In the genomic region with DNA sequence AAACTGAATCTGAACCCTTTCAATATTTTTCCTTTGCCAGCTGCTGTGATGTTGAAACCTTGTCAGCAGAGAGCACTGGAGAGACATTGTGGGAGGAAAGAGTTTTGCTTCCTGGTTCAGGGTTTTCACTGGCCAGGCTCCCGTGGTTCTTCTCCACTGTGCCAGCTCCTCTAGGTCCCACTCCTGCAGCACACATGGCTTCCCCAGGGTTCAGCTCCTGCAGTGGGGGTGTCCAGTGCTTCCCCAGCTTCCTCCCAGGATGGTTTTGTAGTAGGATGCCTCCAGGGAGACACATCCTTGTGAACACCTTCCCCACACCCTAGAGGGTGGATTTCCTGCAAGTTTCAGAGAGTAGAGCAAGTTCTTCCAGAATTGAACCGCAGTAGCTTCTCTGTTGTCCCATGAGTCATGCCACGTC, we compare ENCODE assay signal across 9 cellular contexts. TPM values are rescaled to one million over a fixed set of nuclear protein-coding genes. Genes with fewer than 3 reads are reported as not detected.
DNase-seq lines count a peak whose midpoint lies in the region; ATAC-seq and TF ChIP-seq lines count a peak whose summit lies in the region.
"Had no signal": no experiment of that assay in that cellular context is flagged by ENCODE, and none has a peak within 500 bp of the region (broad histone marks: within the 10 kb centered on the region; RNA-seq: fewer than 3 reads in every experiment).

No MANE protein-coding gene starts in this region.

- H3K9ac ChIP-seq in mesenchymal stem cell (ENCODE audit: low read length), result peak overlapping the region; percentile 55

- H3K9me3 Mint-ChIP-seq in brain, result peaks cover 0 to 8% (median under 1%) of the 10 kb centered on the region in 5 experiments

- no peak overlapping the region for H2AFZ ChIP-seq in mesenchymal stem cell (ENCODE audit: low read depth, low read length)

- peak overlapping the region; percentile 33 for H3K4me2 ChIP-seq in mesenchymal stem cell (ENCODE audit: low read length, poor library complexity, severe bottlenecking)

- peaks cover 5% of the 10 kb centered on the region for H3K4me1 Mint-ChIP-seq in brain
- H3K4me1 Mint-ChIP-seq: CD4-positive, CD25-positive, alpha-beta regulatory T cell had no signal

- no peak overlapping the region for H4K8ac ChIP-seq in mesenchymal stem cell (ENCODE audit: low read length)

- H3K4me3 Mint-ChIP-seq in brain, result no peak overlapping the region
- H3K4me3 Mint-ChIP-seq: CD4-positive, CD25-positive, alpha-beta regulatory T cell had no signal

- peak overlapping the region; percentile 65 for H2AK5ac ChIP-seq in mesenchymal stem cell (ENCODE audit: low read length, severe bottlenecking)

- no peak overlapping the region for H3K4me3 ChIP-seq in mesenchymal stem cell (ENCODE audit: insufficient read depth in 1 of 2, low read depth in 1 of 2, low read length in 2 of 2)

- DNase-seq in NCI-H146 (lab: John Stamatoyannopoulos, UW), result peak; percentile 1
- DNase-seq in NCI-H146 treated with DMSO at 0.1 percent for 48 hours (lab: John Stamatoyannopoulos, UW; ENCODE audit: unreplicated experiment), result no peak
- peak; percentile 22 for DNase-seq in NCI-H2029 (lab: John Stamatoyannopoulos, UW)
- DNase-seq in mesenchymal stem cell, result peak; percentile 44
- DNase-seq in NCI-H1048 (lab: John Stamatoyannopoulos, UW), result no peak
- DNase-seq: CD4-positive, CD25-positive, alpha-beta regulatory T cell had no signal

- no peak overlapping the region for H3K14ac ChIP-seq in mesenchymal stem cell (ENCODE audit: low read length in 2 of 2)

- H2BK5ac ChIP-seq in mesenchymal stem cell (ENCODE audit: low read depth, low read length, poor library complexity, severe bottlenecking), result peak overlapping the region; percentile 51

- peak overlapping the region in 1 of 2 experiments; percentile 48 for H3K18ac ChIP-seq in mesenchymal stem cell (ENCODE audit: low read depth in 1 of 2, low read length in 2 of 2)

- no peaks in the 10 kb centered on the region for H3K27me3 ChIP-seq in mesenchymal stem cell (ENCODE audit: control insufficient read depth in 1 of 2, insufficient read depth in 1 of 2, low read length in 2 of 2)

- peak; percentile 50 to 53 for TF ChIP-seq CTCF in brain (conservative IDR thresholded peaks at IDR 0.05)

- H3K9me3 ChIP-seq in mesenchymal stem cell (ENCODE audit: control insufficient read depth, low read length), result peaks cover under 1% of the 10 kb centered on the region

- no peak overlapping the region for H3K27ac Mint-ChIP-seq in brain
- H3K27ac Mint-ChIP-seq: CD4-positive, CD25-positive, alpha-beta regulatory T cell had no signal

- H3K27ac ChIP-seq in mesenchymal stem cell (ENCODE audit: low read length, poor library complexity, severe bottlenecking), result peak overlapping the region; percentile 70

- H2BK120ac ChIP-seq in mesenchymal stem cell (ENCODE audit: low read depth, low read length), result no peak overlapping the region

- H4K91ac ChIP-seq in mesenchymal stem cell (ENCODE audit: low read length), result peak overlapping the region; percentile 80

- H3K23ac ChIP-seq in mesenchymal stem cell (ENCODE audit: low read length in 2 of 2), result no peak overlapping the region

- peak overlapping the region in 1 of 2 experiments; percentile 63 for H2BK12ac ChIP-seq in mesenchymal stem cell (ENCODE audit: low read length in 2 of 2)

- H3K4me1 ChIP-seq in mesenchymal stem cell (ENCODE audit: control insufficient read depth, insufficient read depth, low read depth, low read length), result peaks cover 12% of the 10 kb centered on the region

- 58% methylated on average over 3 of the region's 3 CpGs for WGBS in mesenchymal stem cell

- no peaks in the 10 kb centered on the region for H3K36me3 ChIP-seq in mesenchymal stem cell (ENCODE audit: control insufficient read depth in 1 of 2, insufficient read depth in 2 of 2, low read depth in 1 of 2, low read length in 2 of 2)

- H3K4ac ChIP-seq in mesenchymal stem cell (ENCODE audit: low read depth in 1 of 2, low read length in 2 of 2), result no peak overlapping the region

- ATAC-seq in HG02588 (IDR thresholded peaks at IDR 0.05; ENCODE audit: unreplicated experiment) (no peak), HG03175 (IDR thresholded peaks at IDR 0.05; ENCODE audit: unreplicated experiment) (no peak)

- peaks cover 2% of the 10 kb centered on the region for H3K27me3 Mint-ChIP-seq in brain
- H3K27me3 Mint-ChIP-seq: CD4-positive, CD25-positive, alpha-beta regulatory T cell had no signal

- no peak overlapping the region for H2BK15ac ChIP-seq in mesenchymal stem cell (ENCODE audit: low read depth, poor library complexity, severe bottlenecking)

- H3K36me3 Mint-ChIP-seq in brain, result no peaks in the 10 kb centered on the region
- H3K36me3 Mint-ChIP-seq: CD4-positive, CD25-positive, alpha-beta regulatory T cell had no signal

- H3K79me1 ChIP-seq in mesenchymal stem cell (replicated peaks; ENCODE audit: low read length, poor library complexity, severe bottlenecking), result no peaks in the 10 kb centered on the region

RNA-seq across cellular contexts. Expression of a gene that starts 24.0 kb away (rescaled TPM):
- not detected for polyA plus RNA-seq in brain (ENCODE audit: insufficient read depth, low read depth, low replicate concordance)
- polyA plus RNA-seq in mesenchymal stem cell (2013, experiment 1 of 2), result not detected
- polyA plus RNA-seq in mesenchymal stem cell (2013, experiment 2 of 2), result not detected
- polyA plus RNA-seq: CD4-positive, CD25-positive, alpha-beta regulatory T cell had no signal

Comparison
In these comparisons a context has a peak if more than half of its experiments do, and no peak if none do; other contexts are left out.
1. DNase-seq: peak in NCI-H146 (single experiment), NCI-H2029 (single experiment) and mesenchymal stem cell (single experiment); none in NCI-H146 treated with DMSO at 0.1 percent for 48 hours (single experiment) and NCI-H1048 (single experiment).